Comparison of ENCODE assay signal across 33 cellular contexts in genomic region chr15:74185949-74186348, GRCh38. TPM values are rescaled to one million over a fixed set of nuclear protein-coding genes. Genes with fewer than 3 reads are reported as not detected.
DNase-seq lines count a peak whose midpoint lies in the region; ATAC-seq, FAIRE-seq and TF ChIP-seq lines count a peak whose summit lies in the region.
"Had no signal": no experiment of that assay in that cellular context is flagged by ENCODE, and none has a peak within 500 bp of the region (broad histone marks: within the 10 kb centered on the region; RNA-seq: fewer than 3 reads in every experiment).

No MANE protein-coding gene starts in this region.

- no peak overlapping the region for H3K4me3 Mint-ChIP-seq in activated T-cell treated with anti-CD3 and anti-CD28 coated beads, Interleukin-2, amount 50 U/mL, for 4 hours
- H3K4me3 Mint-ChIP-seq in activated T-cell treated with anti-CD3 and anti-CD28 coated beads, Interleukin-2, amount 50 U/mL, for 24 hours = no peak overlapping the region
- H3K4me3 Mint-ChIP-seq in activated T-helper 17 cell treated with anti-CD3 and anti-CD28 coated beads, Interleukin-2, amount 50 U/mL, for 72 hours = no peak overlapping the region
- H3K4me3 Mint-ChIP-seq: activated naive CD4-positive, alpha-beta T cell treated with anti-CD3 and anti-CD28 coated beads, Interleukin-2, amount 50 U/mL, for 24 hours; activated T-helper 1 cell treated with anti-CD3 and anti-CD28 coated beads, Interleukin-12 subunit alpha, Interleukin-12 subunit beta, Interleukin-2, Interleukin-4 antibody, amounts not matched to agents 30 ng/mL and 10 ng/mL and 1 ng/mL, durations not matched to agents 14 hours and 24 hours and 36 hours; CD4-positive, alpha-beta T cell; H9; mesothelial cell of epicardium; naive B cell; T-helper 17 cell had no signal

- H3K27ac Mint-ChIP-seq in activated T-cell treated with anti-CD3 and anti-CD28 coated beads, Interleukin-2, amount 50 U/mL, for 24 hours = no peak overlapping the region
- no peak overlapping the region for H3K27ac Mint-ChIP-seq in activated T-helper 17 cell treated with anti-CD3 and anti-CD28 coated beads, Interleukin-2, amount 50 U/mL, for 72 hours
- H3K27ac Mint-ChIP-seq: activated naive CD4-positive, alpha-beta T cell treated with anti-CD3 and anti-CD28 coated beads, Interleukin-2, amount 50 U/mL, for 24 hours; activated T-helper 1 cell treated with anti-CD3 and anti-CD28 coated beads, Interleukin-12 subunit alpha, Interleukin-12 subunit beta, Interleukin-2, Interleukin-4 antibody, amounts not matched to agents 30 ng/mL and 10 ng/mL and 1 ng/mL, durations not matched to agents 14 hours and 24 hours and 36 hours; CD4-positive, alpha-beta T cell; mesothelial cell of epicardium; naive B cell; T-helper 17 cell had no signal

- H3K9me3 Mint-ChIP-seq in activated T-cell treated with anti-CD3 and anti-CD28 coated beads, Interleukin-2, amount 50 U/mL, for 4 hours = no peaks in the 10 kb centered on the region
- no peaks in the 10 kb centered on the region for H3K9me3 Mint-ChIP-seq in activated T-cell treated with anti-CD3 and anti-CD28 coated beads, Interleukin-2, amount 50 U/mL, for 24 hours
- H3K9me3 Mint-ChIP-seq in activated T-helper 17 cell treated with anti-CD3 and anti-CD28 coated beads, Interleukin-2, amount 50 U/mL, for 72 hours = no peaks in the 10 kb centered on the region
- H3K9me3 Mint-ChIP-seq: activated naive CD4-positive, alpha-beta T cell treated with anti-CD3 and anti-CD28 coated beads, Interleukin-2, amount 50 U/mL, for 24 hours; activated T-helper 1 cell treated with anti-CD3 and anti-CD28 coated beads, Interleukin-12 subunit alpha, Interleukin-12 subunit beta, Interleukin-2, Interleukin-4 antibody, amounts not matched to agents 30 ng/mL and 10 ng/mL and 1 ng/mL, durations not matched to agents 14 hours and 24 hours and 36 hours; CD4-positive, alpha-beta T cell; H9; mesothelial cell of epicardium; naive B cell had no signal

- no peaks in the 10 kb centered on the region for H3K36me3 Mint-ChIP-seq in activated T-cell treated with anti-CD3 and anti-CD28 coated beads, Interleukin-2, amount 50 U/mL, for 4 hours (ENCODE audit: insufficient read depth)
- H3K36me3 Mint-ChIP-seq in activated T-cell treated with anti-CD3 and anti-CD28 coated beads, Interleukin-2, amount 50 U/mL, for 24 hours (ENCODE audit: low read depth) = no peaks in the 10 kb centered on the region
- H3K36me3 Mint-ChIP-seq in activated T-helper 17 cell treated with anti-CD3 and anti-CD28 coated beads, Interleukin-2, amount 50 U/mL, for 72 hours (ENCODE audit: low read depth) = no peaks in the 10 kb centered on the region
- H3K36me3 Mint-ChIP-seq: activated naive CD4-positive, alpha-beta T cell treated with anti-CD3 and anti-CD28 coated beads, Interleukin-2, amount 50 U/mL, for 24 hours; naive B cell had no signal

- DNase-seq in activated T-cell treated with anti-CD3 and anti-CD28 coated beads, Interleukin-2, amount 50 U/mL, for 4 hours = no peak
- no peak for DNase-seq in activated T-cell treated with anti-CD3 and anti-CD28 coated beads, Interleukin-2, amount 50 U/mL, for 24 hours
- DNase-seq in GM12892 (ENCODE audit: insufficient read length) (no peak), kidney tubule cell (ENCODE audit: low spot score) (peak; percentile 57), SKM-1 (lab: John Stamatoyannopoulos, UW; ENCODE audit: unreplicated experiment) (no peak)
- no peak for DNase-seq in central memory CD4-positive, alpha-beta T cell
- DNase-seq: anterior cingulate cortex; CD4-positive, alpha-beta T cell; effector memory CD4-positive, alpha-beta T cell; H9; islet precursor cell; KBM-7; naive B cell; NCI-H1092 treated with DMSO at 0.1 percent for 48 hours; NCI-H187 treated with DMSO at 0.1 percent for 48 hours; NCI-H2171 treated with DMSO at 0.1 percent for 48 hours; NCI-H510A; T-helper 17 cell; tibial artery had no signal

- ATAC-seq in activated T-cell treated with anti-CD3 and anti-CD28 coated beads, Interleukin-2, amount 50 U/mL, for 4 hours = peak; percentile 65 to 70
- peak; percentile 57 for ATAC-seq in activated T-helper 17 cell treated with anti-CD3 and anti-CD28 coated beads, Interleukin-2, amount 50 U/mL, for 72 hours (replicated peaks)
- no peak for ATAC-seq in GM19328 (IDR thresholded peaks at IDR 0.05; ENCODE audit: unreplicated experiment)
- ATAC-seq: T-helper 17 cell had no signal

- H3K27me3 Mint-ChIP-seq in activated T-cell treated with anti-CD3 and anti-CD28 coated beads, Interleukin-2, amount 50 U/mL, for 4 hours (ENCODE audit: low read depth) = peaks cover 1% of the 10 kb centered on the region
- no peaks in the 10 kb centered on the region for H3K27me3 Mint-ChIP-seq in activated T-cell treated with anti-CD3 and anti-CD28 coated beads, Interleukin-2, amount 50 U/mL, for 24 hours
- H3K27me3 Mint-ChIP-seq in activated T-helper 17 cell treated with anti-CD3 and anti-CD28 coated beads, Interleukin-2, amount 50 U/mL, for 72 hours = peaks cover 3% of the 10 kb centered on the region
- H3K27me3 Mint-ChIP-seq: activated naive CD4-positive, alpha-beta T cell treated with anti-CD3 and anti-CD28 coated beads, Interleukin-2, amount 50 U/mL, for 24 hours; CD4-positive, alpha-beta T cell had no signal

- TF ChIP-seq POLR2A in GM12892 (IDR thresholded peaks at IDR 0.05; ENCODE audit: low read depth, low read length) = no peak

- FAIRE-seq in GM12892 (lab: Jason Lieb, UNC) = peak; percentile 67
- FAIRE-seq: D721Med, TTC549 had no signal

- H3K4me1 Mint-ChIP-seq in activated T-cell treated with anti-CD3 and anti-CD28 coated beads, Interleukin-2, amount 50 U/mL, for 4 hours (ENCODE audit: low read depth) = no peaks in the 10 kb centered on the region
- H3K4me1 Mint-ChIP-seq in activated T-cell treated with anti-CD3 and anti-CD28 coated beads, Interleukin-2, amount 50 U/mL, for 24 hours (ENCODE audit: low read depth) = peaks cover 3% of the 10 kb centered on the region
- peaks cover 4% of the 10 kb centered on the region for H3K4me1 Mint-ChIP-seq in activated T-helper 17 cell treated with anti-CD3 and anti-CD28 coated beads, Interleukin-2, amount 50 U/mL, for 72 hours
- H3K4me1 Mint-ChIP-seq: activated naive CD4-positive, alpha-beta T cell treated with anti-CD3 and anti-CD28 coated beads, Interleukin-2, amount 50 U/mL, for 24 hours; H9; naive B cell; T-helper 17 cell had no signal

RNA-seq across cellular contexts. Expression of gene ISLR, which starts 12.4 kb away (rescaled TPM):
- under 1 TPM in 1 of 3 donors, not detected in 2; 0.26 TPM for total RNA-seq in activated T-cell treated with anti-CD3 and anti-CD28 coated beads, Interleukin-2, amount 50 U/mL, for 4 hours
- 0.57 TPM for polyA plus RNA-seq in GM12892 (2012; ENCODE audit: missing spikeins)
- total RNA-seq in activated T-helper 17 cell treated with anti-CD3 and anti-CD28 coated beads, Interleukin-2, amount 50 U/mL, for 72 hours = not detected
- total RNA-seq: activated CD8-positive, alpha-beta memory T cell treated with anti-CD3 and anti-CD28 coated beads for 36 hours; activated T-helper 1 cell treated with anti-CD3 and anti-CD28 coated beads, Interleukin-12 subunit alpha, Interleukin-12 subunit beta, Interleukin-2, Interleukin-4 antibody, amounts not matched to agents 30 ng/mL and 10 ng/mL and 1 ng/mL, durations not matched to agents 14 hours and 24 hours and 36 hours; CD4-positive, alpha-beta T cell; epithelial cell of proximal tubule; M059J; T-helper 17 cell had no signal

RNA-seq across cellular contexts. Expression of gene STRA6, which starts 16.6 kb away (rescaled TPM):
- total RNA-seq in activated T-cell treated with anti-CD3 and anti-CD28 coated beads, Interleukin-2, amount 50 U/mL, for 4 hours = not detected
- polyA plus RNA-seq in GM12892 (2012; ENCODE audit: missing spikeins) = 13.1 TPM
- not detected for total RNA-seq in activated T-helper 17 cell treated with anti-CD3 and anti-CD28 coated beads, Interleukin-2, amount 50 U/mL, for 72 hours
- total RNA-seq: activated CD8-positive, alpha-beta memory T cell treated with anti-CD3 and anti-CD28 coated beads for 36 hours; CD4-positive, alpha-beta T cell; T-helper 17 cell had no signal
- polyA plus RNA-seq: liver had no signal

RNA-seq across cellular contexts. Expression of gene CCDC33, which starts 50.2 kb away (rescaled TPM):
- total RNA-seq in activated T-cell treated with anti-CD3 and anti-CD28 coated beads, Interleukin-2, amount 50 U/mL, for 4 hours = not detected
- polyA plus RNA-seq in GM12892 (2012; ENCODE audit: missing spikeins) = 0.72 TPM
- total RNA-seq in activated T-helper 17 cell treated with anti-CD3 and anti-CD28 coated beads, Interleukin-2, amount 50 U/mL, for 72 hours = not detected
- total RNA-seq: activated CD8-positive, alpha-beta memory T cell treated with anti-CD3 and anti-CD28 coated beads for 36 hours; activated T-helper 1 cell treated with anti-CD3 and anti-CD28 coated beads, Interleukin-12 subunit alpha, Interleukin-12 subunit beta, Interleukin-2, Interleukin-4 antibody, amounts not matched to agents 30 ng/mL and 10 ng/mL and 1 ng/mL, durations not matched to agents 14 hours and 24 hours and 36 hours; CD4-positive, alpha-beta T cell; liver; right atrium auricular region; T-helper 17 cell had no signal
- polyA plus RNA-seq: liver had no signal

RNA-seq across cellular contexts. Expression of gene ISLR2, which starts 55.6 kb away (rescaled TPM):
- total RNA-seq in activated T-cell treated with anti-CD3 and anti-CD28 coated beads, Interleukin-2, amount 50 U/mL, for 4 hours = not detected
- 0.95 TPM for polyA plus RNA-seq in GM12892 (2012; ENCODE audit: missing spikeins)
- total RNA-seq in activated T-helper 17 cell treated with anti-CD3 and anti-CD28 coated beads, Interleukin-2, amount 50 U/mL, for 72 hours = not detected
- total RNA-seq: activated CD8-positive, alpha-beta memory T cell treated with anti-CD3 and anti-CD28 coated beads for 36 hours; activated T-helper 1 cell treated with anti-CD3 and anti-CD28 coated beads, Interleukin-12 subunit alpha, Interleukin-12 subunit beta, Interleukin-2, Interleukin-4 antibody, amounts not matched to agents 30 ng/mL and 10 ng/mL and 1 ng/mL, durations not matched to agents 14 hours and 24 hours and 36 hours; cardiac muscle cell; CD4-positive, alpha-beta T cell; Daoy; epithelial cell of proximal tubule; liver; T-helper 17 cell had no signal
- polyA plus RNA-seq: cardiac muscle cell had no signal
